In the genomic region with DNA sequence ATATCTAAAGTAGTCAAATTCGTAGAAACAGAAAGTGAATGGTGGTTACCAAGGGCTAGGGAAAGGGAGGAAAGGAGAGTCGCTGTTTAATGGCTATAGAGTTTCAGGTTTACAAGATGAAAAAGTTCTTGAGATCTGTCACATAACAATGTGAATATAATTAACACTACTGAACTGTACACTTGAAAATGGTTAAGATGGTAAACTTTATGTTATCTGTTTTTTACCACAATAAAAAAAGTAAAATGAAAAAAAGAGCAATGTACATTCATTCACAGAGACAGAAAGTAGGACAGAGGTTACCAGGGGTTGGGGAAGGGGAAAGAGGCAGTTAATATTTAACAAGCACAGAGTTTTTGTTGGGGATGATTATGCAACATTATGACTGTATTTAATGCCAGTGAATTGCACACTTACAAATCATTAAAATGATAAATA, we compare ENCODE assay signal across 1 cellular context.
TF ChIP-seq lines count a peak whose summit lies in the region.

No MANE protein-coding gene starts in this region.

TF ChIP-seq in HepG2, 621 proteins besides CTCF, POLR2A, EP300 and RAD21 (continued from another document and continues in another):
- TF ChIP-seq, protein P1, sequence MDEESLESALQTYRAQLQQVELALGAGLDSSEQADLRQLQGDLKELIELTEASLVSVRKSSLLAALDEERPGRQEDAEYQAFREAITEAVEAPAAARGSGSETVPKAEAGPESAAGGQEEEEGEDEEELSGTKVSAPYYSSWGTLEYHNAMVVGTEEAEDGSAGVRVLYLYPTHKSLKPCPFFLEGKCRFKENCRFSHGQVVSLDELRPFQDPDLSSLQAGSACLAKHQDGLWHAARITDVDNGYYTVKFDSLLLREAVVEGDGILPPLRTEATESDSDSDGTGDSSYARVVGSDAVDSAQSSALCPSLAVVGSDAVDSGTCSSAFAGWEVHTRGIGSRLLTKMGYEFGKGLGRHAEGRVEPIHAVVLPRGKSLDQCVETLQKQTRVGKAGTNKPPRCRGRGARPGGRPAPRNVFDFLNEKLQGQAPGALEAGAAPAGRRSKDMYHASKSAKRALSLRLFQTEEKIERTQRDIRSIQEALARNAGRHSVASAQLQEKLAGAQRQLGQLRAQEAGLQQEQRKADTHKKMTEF (CRISPR knock-in tag; IDR thresholded peaks at IDR 0.05): peak; percentile 31; the same call in 1 of the 2 replicates
- TF ChIP-seq PPARG (CRISPR knock-in tag; conservative IDR thresholded peaks at IDR 0.05): peak; percentile 100
- TF ChIP-seq, protein P2, sequence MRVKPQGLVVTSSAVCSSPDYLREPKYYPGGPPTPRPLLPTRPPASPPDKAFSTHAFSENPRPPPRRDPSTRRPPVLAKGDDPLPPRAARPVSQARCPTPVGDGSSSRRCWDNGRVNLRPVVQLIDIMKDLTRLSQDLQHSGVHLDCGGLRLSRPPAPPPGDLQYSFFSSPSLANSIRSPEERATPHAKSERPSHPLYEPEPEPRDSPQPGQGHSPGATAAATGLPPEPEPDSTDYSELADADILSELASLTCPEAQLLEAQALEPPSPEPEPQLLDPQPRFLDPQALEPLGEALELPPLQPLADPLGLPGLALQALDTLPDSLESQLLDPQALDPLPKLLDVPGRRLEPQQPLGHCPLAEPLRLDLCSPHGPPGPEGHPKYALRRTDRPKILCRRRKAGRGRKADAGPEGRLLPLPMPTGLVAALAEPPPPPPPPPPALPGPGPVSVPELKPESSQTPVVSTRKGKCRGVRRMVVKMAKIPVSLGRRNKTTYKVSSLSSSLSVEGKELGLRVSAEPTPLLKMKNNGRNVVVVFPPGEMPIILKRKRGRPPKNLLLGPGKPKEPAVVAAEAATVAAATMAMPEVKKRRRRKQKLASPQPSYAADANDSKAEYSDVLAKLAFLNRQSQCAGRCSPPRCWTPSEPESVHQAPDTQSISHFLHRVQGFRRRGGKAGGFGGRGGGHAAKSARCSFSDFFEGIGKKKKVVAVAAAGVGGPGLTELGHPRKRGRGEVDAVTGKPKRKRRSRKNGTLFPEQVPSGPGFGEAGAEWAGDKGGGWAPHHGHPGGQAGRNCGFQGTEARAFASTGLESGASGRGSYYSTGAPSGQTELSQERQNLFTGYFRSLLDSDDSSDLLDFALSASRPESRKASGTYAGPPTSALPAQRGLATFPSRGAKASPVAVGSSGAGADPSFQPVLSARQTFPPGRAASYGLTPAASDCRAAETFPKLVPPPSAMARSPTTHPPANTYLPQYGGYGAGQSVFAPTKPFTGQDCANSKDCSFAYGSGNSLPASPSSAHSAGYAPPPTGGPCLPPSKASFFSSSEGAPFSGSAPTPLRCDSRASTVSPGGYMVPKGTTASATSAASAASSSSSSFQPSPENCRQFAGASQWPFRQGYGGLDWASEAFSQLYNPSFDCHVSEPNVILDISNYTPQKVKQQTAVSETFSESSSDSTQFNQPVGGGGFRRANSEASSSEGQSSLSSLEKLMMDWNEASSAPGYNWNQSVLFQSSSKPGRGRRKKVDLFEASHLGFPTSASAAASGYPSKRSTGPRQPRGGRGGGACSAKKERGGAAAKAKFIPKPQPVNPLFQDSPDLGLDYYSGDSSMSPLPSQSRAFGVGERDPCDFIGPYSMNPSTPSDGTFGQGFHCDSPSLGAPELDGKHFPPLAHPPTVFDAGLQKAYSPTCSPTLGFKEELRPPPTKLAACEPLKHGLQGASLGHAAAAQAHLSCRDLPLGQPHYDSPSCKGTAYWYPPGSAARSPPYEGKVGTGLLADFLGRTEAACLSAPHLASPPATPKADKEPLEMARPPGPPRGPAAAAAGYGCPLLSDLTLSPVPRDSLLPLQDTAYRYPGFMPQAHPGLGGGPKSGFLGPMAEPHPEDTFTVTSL (CRISPR knock-in tag; IDR thresholded peaks at IDR 0.05; ENCODE audit: borderline replicate concordance): peak; percentile 21; the same call in 1 of the 2 replicates
- no peak for TF ChIP-seq ZFP41 (CRISPR knock-in tag; IDR thresholded peaks at IDR 0.05; ENCODE audit: borderline replicate concordance)
- TF ChIP-seq POLR2AphosphoS5 (IDR thresholded peaks at IDR 0.05; ENCODE audit: low read depth, low read length): no peak
- TF ChIP-seq, protein P3, sequence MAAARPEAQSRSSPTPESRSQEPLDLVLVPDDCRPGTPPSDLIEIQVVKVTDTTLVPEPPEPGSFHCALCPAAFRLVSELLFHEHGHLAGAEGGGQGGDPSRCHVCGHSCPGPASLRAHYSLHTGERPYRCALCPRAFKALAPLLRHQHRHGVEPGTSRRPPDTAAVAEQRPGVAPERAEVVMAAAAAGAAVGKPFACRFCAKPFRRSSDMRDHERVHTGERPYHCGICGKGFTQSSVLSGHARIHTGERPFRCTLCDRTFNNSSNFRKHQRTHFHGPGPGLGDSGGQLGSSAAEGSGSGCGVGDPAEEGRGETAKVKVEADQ (CRISPR knock-in tag; IDR thresholded peaks at IDR 0.05; ENCODE audit: borderline replicate concordance): no peak
- TF ChIP-seq, protein P4, sequence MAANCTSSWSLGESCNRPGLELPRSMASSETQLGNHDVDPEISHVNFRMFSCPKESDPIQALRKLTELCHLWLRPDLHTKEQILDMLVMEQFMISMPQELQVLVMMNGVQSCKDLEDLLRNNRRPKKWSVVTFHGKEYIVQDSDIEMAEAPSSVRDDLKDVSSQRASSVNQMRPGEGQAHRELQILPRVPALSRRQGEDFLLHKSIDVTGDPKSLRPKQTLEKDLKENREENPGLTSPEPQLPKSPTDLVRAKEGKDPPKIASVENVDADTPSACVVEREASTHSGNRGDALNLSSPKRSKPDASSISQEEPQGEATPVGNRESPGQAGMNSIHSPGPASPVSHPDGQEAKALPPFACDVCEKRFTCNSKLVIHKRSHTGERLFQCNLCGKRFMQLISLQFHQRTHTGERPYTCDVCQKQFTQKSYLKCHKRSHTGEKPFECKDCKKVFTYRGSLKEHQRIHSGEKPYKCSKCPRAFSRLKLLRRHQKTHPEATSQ (CRISPR knock-in tag; IDR thresholded peaks at IDR 0.05; ENCODE audit: borderline replicate concordance): no peak
- TF ChIP-seq, protein P5, sequence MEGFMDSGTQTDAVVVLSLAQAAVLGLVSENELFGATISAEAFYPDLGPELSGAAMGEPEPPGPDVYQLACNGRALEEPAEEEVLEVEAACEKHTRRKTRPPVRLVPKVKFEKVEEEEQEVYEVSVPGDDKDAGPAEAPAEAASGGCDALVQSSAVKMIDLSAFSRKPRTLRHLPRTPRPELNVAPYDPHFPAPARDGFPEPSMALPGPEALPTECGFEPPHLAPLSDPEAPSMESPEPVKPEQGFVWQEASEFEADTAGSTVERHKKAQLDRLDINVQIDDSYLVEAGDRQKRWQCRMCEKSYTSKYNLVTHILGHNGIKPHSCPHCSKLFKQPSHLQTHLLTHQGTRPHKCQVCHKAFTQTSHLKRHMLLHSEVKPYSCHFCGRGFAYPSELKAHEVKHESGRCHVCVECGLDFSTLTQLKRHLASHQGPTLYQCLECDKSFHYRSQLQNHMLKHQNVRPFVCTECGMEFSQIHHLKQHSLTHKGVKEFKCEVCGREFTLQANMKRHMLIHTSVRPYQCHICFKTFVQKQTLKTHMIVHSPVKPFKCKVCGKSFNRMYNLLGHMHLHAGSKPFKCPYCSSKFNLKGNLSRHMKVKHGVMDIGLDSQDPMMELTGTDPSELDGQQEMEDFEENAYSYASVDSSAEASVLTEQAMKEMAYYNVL (CRISPR knock-in tag; IDR thresholded peaks at IDR 0.05; ENCODE audit: borderline replicate concordance): no peak
- TF ChIP-seq CCAR2 (optimal IDR thresholded peaks at IDR 0.05; ENCODE audit: low read depth, low read length): no peak
- peak; percentile 91 for TF ChIP-seq CEBPG (CRISPR knock-in tag; IDR thresholded peaks at IDR 0.05)
- TF ChIP-seq, protein P6, sequence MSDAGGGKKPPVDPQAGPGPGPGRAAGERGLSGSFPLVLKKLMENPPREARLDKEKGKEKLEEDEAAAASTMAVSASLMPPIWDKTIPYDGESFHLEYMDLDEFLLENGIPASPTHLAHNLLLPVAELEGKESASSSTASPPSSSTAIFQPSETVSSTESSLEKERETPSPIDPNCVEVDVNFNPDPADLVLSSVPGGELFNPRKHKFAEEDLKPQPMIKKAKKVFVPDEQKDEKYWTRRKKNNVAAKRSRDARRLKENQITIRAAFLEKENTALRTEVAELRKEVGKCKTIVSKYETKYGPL (CRISPR knock-in tag; IDR thresholded peaks at IDR 0.05): peak; percentile 81; the same call in 1 of the 2 replicates
- no peak for TF ChIP-seq PHF21A (CRISPR knock-in tag; IDR thresholded peaks at IDR 0.05)
- TF ChIP-seq CBX5 (CRISPR knock-in tag; IDR thresholded peaks at IDR 0.05; ENCODE audit: borderline replicate concordance): no peak
- no peak for TF ChIP-seq ZNF317 (CRISPR knock-in tag; IDR thresholded peaks at IDR 0.05)
- 0 out of 2 replicates have a peak, but pooled peaks have one; percentile 30 for TF ChIP-seq RARA (CRISPR knock-in tag; IDR thresholded peaks at IDR 0.05)
- no peak for TF ChIP-seq MAZ (IDR thresholded peaks at IDR 0.05; ENCODE audit: borderline replicate concordance, low read depth, low read length)
- TF ChIP-seq MAZ (CRISPR knock-in tag; IDR thresholded peaks at IDR 0.05; ENCODE audit: low read depth): no peak
- TF ChIP-seq ZNF577 (CRISPR knock-in tag; IDR thresholded peaks at IDR 0.05; ENCODE audit: borderline replicate concordance, low read depth): no peak
- no peak for TF ChIP-seq REXO4 (CRISPR knock-in tag; IDR thresholded peaks at IDR 0.05; ENCODE audit: borderline replicate concordance)
- TF ChIP-seq POGZ (CRISPR knock-in tag; IDR thresholded peaks at IDR 0.05): no peak
- TF ChIP-seq TOE1 (CRISPR knock-in tag; IDR thresholded peaks at IDR 0.05): no peak
- no peak for TF ChIP-seq STAT5B (CRISPR knock-in tag; IDR thresholded peaks at IDR 0.05)
- TF ChIP-seq ZNF160 (CRISPR knock-in tag; IDR thresholded peaks at IDR 0.05): no peak
- peak; percentile 94 for TF ChIP-seq CEBPB (IDR thresholded peaks at IDR 0.05; ENCODE audit: borderline replicate concordance, low read depth, low read length)
- TF ChIP-seq, protein P7, sequence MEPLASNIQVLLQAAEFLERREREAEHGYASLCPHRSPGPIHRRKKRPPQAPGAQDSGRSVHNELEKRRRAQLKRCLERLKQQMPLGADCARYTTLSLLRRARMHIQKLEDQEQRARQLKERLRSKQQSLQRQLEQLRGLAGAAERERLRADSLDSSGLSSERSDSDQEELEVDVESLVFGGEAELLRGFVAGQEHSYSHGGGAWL (CRISPR knock-in tag; IDR thresholded peaks at IDR 0.05): no peak
- peak; percentile 63 for TF ChIP-seq ASH2L (IDR thresholded peaks at IDR 0.05; ENCODE audit: insufficient read length, low read depth, low read length)
- TF ChIP-seq KDM3A (CRISPR knock-in tag; IDR thresholded peaks at IDR 0.05; ENCODE audit: low read depth): no peak
- peak; percentile 40; the same call in 1 of the 2 replicates for TF ChIP-seq HNF4A (CRISPR knock-in tag; IDR thresholded peaks at IDR 0.05)
- TF ChIP-seq MYNN (CRISPR knock-in tag; IDR thresholded peaks at IDR 0.05; ENCODE audit: low read depth): no peak
- TF ChIP-seq HDAC2 (CRISPR knock-in tag; IDR thresholded peaks at IDR 0.05): 0 out of 2 replicates have a peak, but pooled peaks have one; percentile 24
- TF ChIP-seq HNRNPK (IDR thresholded peaks at IDR 0.05; ENCODE audit: low read depth, low read length, poor library complexity, severe bottlenecking): peak; percentile 26
- TF ChIP-seq KLF9 (CRISPR knock-in tag; IDR thresholded peaks at IDR 0.05; ENCODE audit: low read depth): no peak
- no peak for TF ChIP-seq ZNF569 (CRISPR knock-in tag; IDR thresholded peaks at IDR 0.05; ENCODE audit: borderline replicate concordance)
- no peak for TF ChIP-seq ZNF761 (CRISPR knock-in tag; conservative IDR thresholded peaks at IDR 0.05)
- TF ChIP-seq ZNF234 (CRISPR knock-in tag; conservative IDR thresholded peaks at IDR 0.05): no peak
- TF ChIP-seq, protein P8, sequence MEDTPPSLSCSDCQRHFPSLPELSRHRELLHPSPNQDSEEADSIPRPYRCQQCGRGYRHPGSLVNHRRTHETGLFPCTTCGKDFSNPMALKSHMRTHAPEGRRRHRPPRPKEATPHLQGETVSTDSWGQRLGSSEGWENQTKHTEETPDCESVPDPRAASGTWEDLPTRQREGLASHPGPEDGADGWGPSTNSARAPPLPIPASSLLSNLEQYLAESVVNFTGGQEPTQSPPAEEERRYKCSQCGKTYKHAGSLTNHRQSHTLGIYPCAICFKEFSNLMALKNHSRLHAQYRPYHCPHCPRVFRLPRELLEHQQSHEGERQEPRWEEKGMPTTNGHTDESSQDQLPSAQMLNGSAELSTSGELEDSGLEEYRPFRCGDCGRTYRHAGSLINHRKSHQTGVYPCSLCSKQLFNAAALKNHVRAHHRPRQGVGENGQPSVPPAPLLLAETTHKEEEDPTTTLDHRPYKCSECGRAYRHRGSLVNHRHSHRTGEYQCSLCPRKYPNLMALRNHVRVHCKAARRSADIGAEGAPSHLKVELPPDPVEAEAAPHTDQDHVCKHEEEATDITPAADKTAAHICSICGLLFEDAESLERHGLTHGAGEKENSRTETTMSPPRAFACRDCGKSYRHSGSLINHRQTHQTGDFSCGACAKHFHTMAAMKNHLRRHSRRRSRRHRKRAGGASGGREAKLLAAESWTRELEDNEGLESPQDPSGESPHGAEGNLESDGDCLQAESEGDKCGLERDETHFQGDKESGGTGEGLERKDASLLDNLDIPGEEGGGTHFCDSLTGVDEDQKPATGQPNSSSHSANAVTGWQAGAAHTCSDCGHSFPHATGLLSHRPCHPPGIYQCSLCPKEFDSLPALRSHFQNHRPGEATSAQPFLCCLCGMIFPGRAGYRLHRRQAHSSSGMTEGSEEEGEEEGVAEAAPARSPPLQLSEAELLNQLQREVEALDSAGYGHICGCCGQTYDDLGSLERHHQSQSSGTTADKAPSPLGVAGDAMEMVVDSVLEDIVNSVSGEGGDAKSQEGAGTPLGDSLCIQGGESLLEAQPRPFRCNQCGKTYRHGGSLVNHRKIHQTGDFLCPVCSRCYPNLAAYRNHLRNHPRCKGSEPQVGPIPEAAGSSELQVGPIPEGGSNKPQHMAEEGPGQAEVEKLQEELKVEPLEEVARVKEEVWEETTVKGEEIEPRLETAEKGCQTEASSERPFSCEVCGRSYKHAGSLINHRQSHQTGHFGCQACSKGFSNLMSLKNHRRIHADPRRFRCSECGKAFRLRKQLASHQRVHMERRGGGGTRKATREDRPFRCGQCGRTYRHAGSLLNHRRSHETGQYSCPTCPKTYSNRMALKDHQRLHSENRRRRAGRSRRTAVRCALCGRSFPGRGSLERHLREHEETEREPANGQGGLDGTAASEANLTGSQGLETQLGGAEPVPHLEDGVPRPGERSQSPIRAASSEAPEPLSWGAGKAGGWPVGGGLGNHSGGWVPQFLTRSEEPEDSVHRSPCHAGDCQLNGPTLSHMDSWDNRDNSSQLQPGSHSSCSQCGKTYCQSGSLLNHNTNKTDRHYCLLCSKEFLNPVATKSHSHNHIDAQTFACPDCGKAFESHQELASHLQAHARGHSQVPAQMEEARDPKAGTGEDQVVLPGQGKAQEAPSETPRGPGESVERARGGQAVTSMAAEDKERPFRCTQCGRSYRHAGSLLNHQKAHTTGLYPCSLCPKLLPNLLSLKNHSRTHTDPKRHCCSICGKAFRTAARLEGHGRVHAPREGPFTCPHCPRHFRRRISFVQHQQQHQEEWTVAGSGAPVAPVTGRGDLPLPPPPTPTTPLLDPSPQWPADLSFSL (CRISPR knock-in tag; IDR thresholded peaks at IDR 0.05): no peak
- no peak for TF ChIP-seq TBX3 (IDR thresholded peaks at IDR 0.05; ENCODE audit: borderline replicate concordance)
- 0 out of 2 replicates have a peak, but pooled peaks have one; percentile 24 for TF ChIP-seq CREM (IDR thresholded peaks at IDR 0.05)
- no peak for TF ChIP-seq CREM (CRISPR knock-in tag; IDR thresholded peaks at IDR 0.05)
- no peak for TF ChIP-seq ATF7 (IDR thresholded peaks at IDR 0.05)
- no peak for TF ChIP-seq ATF7 (CRISPR knock-in tag; IDR thresholded peaks at IDR 0.05)
- TF ChIP-seq NCOR1 (IDR thresholded peaks at IDR 0.05; ENCODE audit: borderline replicate concordance, low read length): peak; percentile 61; the same call in 1 of the 2 replicates
- TF ChIP-seq WIZ (CRISPR knock-in tag; IDR thresholded peaks at IDR 0.05): no peak
- no peak for TF ChIP-seq ZNF232 (CRISPR knock-in tag; IDR thresholded peaks at IDR 0.05; ENCODE audit: borderline replicate concordance)
